ENCODE assay signal across 1 cellular context in genomic region chr20:31570735-31571617, GRCh38.
TF ChIP-seq lines count a peak whose summit lies in the region.

No MANE protein-coding gene starts in this region.

TF ChIP-seq in HepG2, 621 proteins besides CTCF, POLR2A, EP300 and RAD21 (continued from another document and continues in another):
- no peak for TF ChIP-seq DNMT1 (CRISPR knock-in tag; IDR thresholded peaks at IDR 0.05)
- no peak for TF ChIP-seq ZNF761 (CRISPR knock-in tag; conservative IDR thresholded peaks at IDR 0.05)
- TF ChIP-seq RBFOX2 (IDR thresholded peaks at IDR 0.05; ENCODE audit: low read depth, low read length), result peak; percentile 78
- TF ChIP-seq ZNF883 (CRISPR knock-in tag; IDR thresholded peaks at IDR 0.05; ENCODE audit: not compliant biosample characterization), result no peak
- TF ChIP-seq JDP2 (CRISPR knock-in tag; IDR thresholded peaks at IDR 0.05; ENCODE audit: borderline replicate concordance), result no peak
- no peak for TF ChIP-seq ZNF550 (CRISPR knock-in tag; IDR thresholded peaks at IDR 0.05; ENCODE audit: borderline replicate concordance)
- no peak for TF ChIP-seq RFXAP (CRISPR knock-in tag; IDR thresholded peaks at IDR 0.05; ENCODE audit: borderline replicate concordance)
- no peak for TF ChIP-seq KDM3A (CRISPR knock-in tag; IDR thresholded peaks at IDR 0.05; ENCODE audit: low read depth)
- TF ChIP-seq PCBP1 (IDR thresholded peaks at IDR 0.05; ENCODE audit: borderline replicate concordance, low read depth, low read length), result no peak
- TF ChIP-seq, protein P1, sequence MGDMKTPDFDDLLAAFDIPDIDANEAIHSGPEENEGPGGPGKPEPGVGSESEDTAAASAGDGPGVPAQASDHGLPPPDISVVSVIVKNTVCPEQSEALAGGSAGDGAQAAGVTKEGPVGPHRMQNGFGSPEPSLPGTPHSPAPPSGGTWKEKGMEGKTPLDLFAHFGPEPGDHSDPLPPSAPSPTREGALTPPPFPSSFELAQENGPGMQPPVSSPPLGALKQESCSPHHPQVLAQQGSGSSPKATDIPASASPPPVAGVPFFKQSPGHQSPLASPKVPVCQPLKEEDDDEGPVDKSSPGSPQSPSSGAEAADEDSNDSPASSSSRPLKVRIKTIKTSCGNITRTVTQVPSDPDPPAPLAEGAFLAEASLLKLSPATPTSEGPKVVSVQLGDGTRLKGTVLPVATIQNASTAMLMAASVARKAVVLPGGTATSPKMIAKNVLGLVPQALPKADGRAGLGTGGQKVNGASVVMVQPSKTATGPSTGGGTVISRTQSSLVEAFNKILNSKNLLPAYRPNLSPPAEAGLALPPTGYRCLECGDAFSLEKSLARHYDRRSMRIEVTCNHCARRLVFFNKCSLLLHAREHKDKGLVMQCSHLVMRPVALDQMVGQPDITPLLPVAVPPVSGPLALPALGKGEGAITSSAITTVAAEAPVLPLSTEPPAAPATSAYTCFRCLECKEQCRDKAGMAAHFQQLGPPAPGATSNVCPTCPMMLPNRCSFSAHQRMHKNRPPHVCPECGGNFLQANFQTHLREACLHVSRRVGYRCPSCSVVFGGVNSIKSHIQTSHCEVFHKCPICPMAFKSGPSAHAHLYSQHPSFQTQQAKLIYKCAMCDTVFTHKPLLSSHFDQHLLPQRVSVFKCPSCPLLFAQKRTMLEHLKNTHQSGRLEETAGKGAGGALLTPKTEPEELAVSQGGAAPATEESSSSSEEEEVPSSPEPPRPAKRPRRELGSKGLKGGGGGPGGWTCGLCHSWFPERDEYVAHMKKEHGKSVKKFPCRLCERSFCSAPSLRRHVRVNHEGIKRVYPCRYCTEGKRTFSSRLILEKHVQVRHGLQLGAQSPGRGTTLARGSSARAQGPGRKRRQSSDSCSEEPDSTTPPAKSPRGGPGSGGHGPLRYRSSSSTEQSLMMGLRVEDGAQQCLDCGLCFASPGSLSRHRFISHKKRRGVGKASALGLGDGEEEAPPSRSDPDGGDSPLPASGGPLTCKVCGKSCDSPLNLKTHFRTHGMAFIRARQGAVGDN (CRISPR knock-in tag; IDR thresholded peaks at IDR 0.05), result peak; percentile 67
- TF ChIP-seq GTF2F1 (IDR thresholded peaks at IDR 0.05; ENCODE audit: low read length), result no peak
- TF ChIP-seq, protein P2, sequence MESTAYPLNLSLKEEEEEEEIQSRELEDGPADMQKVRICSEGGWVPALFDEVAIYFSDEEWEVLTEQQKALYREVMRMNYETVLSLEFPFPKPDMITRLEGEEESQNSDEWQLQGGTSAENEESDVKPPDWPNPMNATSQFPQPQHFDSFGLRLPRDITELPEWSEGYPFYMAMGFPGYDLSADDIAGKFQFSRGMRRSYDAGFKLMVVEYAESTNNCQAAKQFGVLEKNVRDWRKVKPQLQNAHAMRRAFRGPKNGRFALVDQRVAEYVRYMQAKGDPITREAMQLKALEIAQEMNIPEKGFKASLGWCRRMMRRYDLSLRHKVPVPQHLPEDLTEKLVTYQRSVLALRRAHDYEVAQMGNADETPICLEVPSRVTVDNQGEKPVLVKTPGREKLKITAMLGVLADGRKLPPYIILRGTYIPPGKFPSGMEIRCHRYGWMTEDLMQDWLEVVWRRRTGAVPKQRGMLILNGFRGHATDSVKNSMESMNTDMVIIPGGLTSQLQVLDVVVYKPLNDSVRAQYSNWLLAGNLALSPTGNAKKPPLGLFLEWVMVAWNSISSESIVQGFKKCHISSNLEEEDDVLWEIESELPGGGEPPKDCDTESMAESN (CRISPR knock-in tag; conservative IDR thresholded peaks at IDR 0.05), result 0 out of 2 replicates have a peak, but pooled peaks have one; percentile 22
- TF ChIP-seq ZNF788 (CRISPR knock-in tag; IDR thresholded peaks at IDR 0.05; ENCODE audit: borderline replicate concordance), result no peak
- TF ChIP-seq NR2C2 (CRISPR knock-in tag; IDR thresholded peaks at IDR 0.05; ENCODE audit: borderline replicate concordance), result no peak
- TF ChIP-seq ZNF326 (CRISPR knock-in tag; IDR thresholded peaks at IDR 0.05; ENCODE audit: borderline replicate concordance), result no peak; the same call in 1 of the 2 replicates
- TF ChIP-seq RFX1 (IDR thresholded peaks at IDR 0.05), result no peak
- 0 out of 2 replicates have a peak, but pooled peaks have one; percentile 16 for TF ChIP-seq ATF7-NPFF (CRISPR knock-in tag; IDR thresholded peaks at IDR 0.05; ENCODE audit: low read depth)
- TF ChIP-seq ZNF138 (CRISPR knock-in tag; IDR thresholded peaks at IDR 0.05; ENCODE audit: low read depth), result 0 out of 2 replicates have a peak, but pooled peaks have one; percentile 35
- peak; percentile 68 for TF ChIP-seq SKI (IDR thresholded peaks at IDR 0.05; ENCODE audit: partially characterized antibody)
- no peak; the same call in 1 of the 2 replicates for TF ChIP-seq ZNF142 (CRISPR knock-in tag; IDR thresholded peaks at IDR 0.05)
- TF ChIP-seq ZFP36L1 (CRISPR knock-in tag; IDR thresholded peaks at IDR 0.05), result 0 out of 2 replicates have a peak, but pooled peaks have one; percentile 15
- TF ChIP-seq ZNF609 (CRISPR knock-in tag; IDR thresholded peaks at IDR 0.05; ENCODE audit: borderline replicate concordance), result no peak
- no peak for TF ChIP-seq STAT5B (CRISPR knock-in tag; IDR thresholded peaks at IDR 0.05)
- TF ChIP-seq EHMT2 (IDR thresholded peaks at IDR 0.05; ENCODE audit: borderline replicate concordance, low read depth, low read length), result no peak
- TF ChIP-seq PHF21A (CRISPR knock-in tag; IDR thresholded peaks at IDR 0.05), result no peak
- no peak for TF ChIP-seq KMT2B (CRISPR knock-in tag; IDR thresholded peaks at IDR 0.05)
- peak; percentile 4; the same call in 1 of the 2 replicates for TF ChIP-seq HNF4A (CRISPR knock-in tag; IDR thresholded peaks at IDR 0.05)
- TF ChIP-seq TAF1 (CRISPR knock-in tag; IDR thresholded peaks at IDR 0.05), result no peak
- TF ChIP-seq ZNF598 (CRISPR knock-in tag; IDR thresholded peaks at IDR 0.05; ENCODE audit: borderline replicate concordance), result no peak
- TF ChIP-seq FOXA1 (IDR thresholded peaks at IDR 0.05), result no peak
- TF ChIP-seq FOXA1 (CRISPR knock-in tag; IDR thresholded peaks at IDR 0.05), result peak; percentile 31; the same call in 1 of the 2 replicates
- no peak for TF ChIP-seq NR2F2 (IDR thresholded peaks at IDR 0.05; ENCODE audit: borderline replicate concordance, low read depth)
- no peak for TF ChIP-seq ZNF782 (CRISPR knock-in tag; IDR thresholded peaks at IDR 0.05; ENCODE audit: borderline replicate concordance)
- TF ChIP-seq ELK4 (CRISPR knock-in tag; IDR thresholded peaks at IDR 0.05; ENCODE audit: borderline replicate concordance), result no peak
- no peak for TF ChIP-seq BCL6 (CRISPR knock-in tag; IDR thresholded peaks at IDR 0.05)
- no peak for TF ChIP-seq ZMYM2 (CRISPR knock-in tag; IDR thresholded peaks at IDR 0.05)
- no peak for TF ChIP-seq ELF1 (CRISPR knock-in tag; IDR thresholded peaks at IDR 0.05)
- TF ChIP-seq, protein P3, sequence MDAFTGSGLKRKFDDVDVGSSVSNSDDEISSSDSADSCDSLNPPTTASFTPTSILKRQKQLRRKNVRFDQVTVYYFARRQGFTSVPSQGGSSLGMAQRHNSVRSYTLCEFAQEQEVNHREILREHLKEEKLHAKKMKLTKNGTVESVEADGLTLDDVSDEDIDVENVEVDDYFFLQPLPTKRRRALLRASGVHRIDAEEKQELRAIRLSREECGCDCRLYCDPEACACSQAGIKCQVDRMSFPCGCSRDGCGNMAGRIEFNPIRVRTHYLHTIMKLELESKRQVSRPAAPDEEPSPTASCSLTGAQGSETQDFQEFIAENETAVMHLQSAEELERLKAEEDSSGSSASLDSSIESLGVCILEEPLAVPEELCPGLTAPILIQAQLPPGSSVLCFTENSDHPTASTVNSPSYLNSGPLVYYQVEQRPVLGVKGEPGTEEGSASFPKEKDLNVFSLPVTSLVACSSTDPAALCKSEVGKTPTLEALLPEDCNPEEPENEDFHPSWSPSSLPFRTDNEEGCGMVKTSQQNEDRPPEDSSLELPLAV (CRISPR knock-in tag; conservative IDR thresholded peaks at IDR 0.05; ENCODE audit: low read depth), result no peak
- TF ChIP-seq HOXA9 (CRISPR knock-in tag; IDR thresholded peaks at IDR 0.05; ENCODE audit: borderline replicate concordance), result no peak
- no peak for TF ChIP-seq ZNF263 (CRISPR knock-in tag; IDR thresholded peaks at IDR 0.05)
- 0 out of 2 replicates have a peak, but pooled peaks have one; percentile 12 for TF ChIP-seq FOXP4 (CRISPR knock-in tag; IDR thresholded peaks at IDR 0.05)
- TF ChIP-seq HNRNPL (IDR thresholded peaks at IDR 0.05; ENCODE audit: low read depth, low read length), result peak; percentile 96
- TF ChIP-seq SAP130 (CRISPR knock-in tag; IDR thresholded peaks at IDR 0.05; ENCODE audit: low read depth), result no peak
